In the genomic region with DNA sequence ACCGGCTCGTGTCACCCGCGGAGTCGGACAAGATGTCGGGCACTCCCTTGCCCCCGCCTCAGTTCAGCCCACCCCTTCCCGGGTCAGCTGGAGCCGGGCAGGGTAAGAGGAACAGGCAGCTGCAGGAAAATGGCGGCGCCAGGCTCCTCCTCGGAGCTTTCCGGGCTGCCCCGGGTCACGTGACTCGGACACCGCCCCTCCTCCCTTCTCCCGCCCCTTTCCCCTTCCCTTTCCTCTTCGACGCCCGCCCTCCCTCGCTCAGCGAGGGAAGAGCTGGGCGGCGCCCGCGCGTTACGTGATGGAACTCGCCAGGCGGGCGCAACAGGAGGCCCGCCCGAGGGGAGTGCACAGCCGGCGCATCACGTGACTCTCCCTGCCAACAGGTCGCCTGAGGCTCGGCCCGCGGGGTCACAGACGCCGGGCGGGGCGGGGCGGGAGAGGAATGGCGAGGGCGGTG, we compare ENCODE assay signal across 8 cellular contexts. TPM values are rescaled to one million over a fixed set of nuclear protein-coding genes. Genes with fewer than 3 reads are reported as not detected.
A peak's percentile ranks its signal among the peaks of the same experiment; 100 is the strongest.
DNase-seq lines count a peak whose midpoint lies in the region; TF ChIP-seq lines count a peak whose summit lies in the region.

A gene with protein sequence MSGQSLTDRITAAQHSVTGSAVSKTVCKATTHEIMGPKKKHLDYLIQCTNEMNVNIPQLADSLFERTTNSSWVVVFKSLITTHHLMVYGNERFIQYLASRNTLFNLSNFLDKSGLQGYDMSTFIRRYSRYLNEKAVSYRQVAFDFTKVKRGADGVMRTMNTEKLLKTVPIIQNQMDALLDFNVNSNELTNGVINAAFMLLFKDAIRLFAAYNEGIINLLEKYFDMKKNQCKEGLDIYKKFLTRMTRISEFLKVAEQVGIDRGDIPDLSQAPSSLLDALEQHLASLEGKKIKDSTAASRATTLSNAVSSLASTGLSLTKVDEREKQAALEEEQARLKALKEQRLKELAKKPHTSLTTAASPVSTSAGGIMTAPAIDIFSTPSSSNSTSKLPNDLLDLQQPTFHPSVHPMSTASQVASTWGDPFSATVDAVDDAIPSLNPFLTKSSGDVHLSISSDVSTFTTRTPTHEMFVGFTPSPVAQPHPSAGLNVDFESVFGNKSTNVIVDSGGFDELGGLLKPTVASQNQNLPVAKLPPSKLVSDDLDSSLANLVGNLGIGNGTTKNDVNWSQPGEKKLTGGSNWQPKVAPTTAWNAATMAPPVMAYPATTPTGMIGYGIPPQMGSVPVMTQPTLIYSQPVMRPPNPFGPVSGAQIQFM (minus strand): TSS at position 134 of the 457 bp plus-strand sequence. CDS start 304 bp downstream, outside the sequence.

- H3K27me3 ChIP-seq in effector memory CD4-positive, alpha-beta T cell (replicated peaks; ENCODE audit: control insufficient read depth, insufficient read depth, low read length, poor library complexity, severe bottlenecking): no peaks in the 10 kb centered on the region

- no peak for TF ChIP-seq CTCF in GM20000 (IDR thresholded peaks at IDR 0.05; ENCODE audit: extremely low read depth, missing control alignments)

- H3K36me3 ChIP-seq in effector memory CD4-positive, alpha-beta T cell (ENCODE audit: control insufficient read depth, insufficient read depth, low read length): no peaks in the 10 kb centered on the region

- H3K9me3 ChIP-seq in effector memory CD4-positive, alpha-beta T cell (ENCODE audit: control insufficient read depth, low read length): no peaks in the 10 kb centered on the region

- peaks cover 4% of the 10 kb centered on the region for H3K4me1 ChIP-seq in effector memory CD4-positive, alpha-beta T cell (ENCODE audit: control insufficient read depth, insufficient read depth, low read length, poor library complexity, severe bottlenecking)

- CTCF ChIA-PET in activated CD8-positive, alpha-beta memory T cell treated with anti-CD3 and anti-CD28 coated beads for 36 hours (lab: Charles Lee): interaction anchor here (0.7 to 2.4 kb wide), 9 partner anchors 21 to 147 kb away, joined by 3 to 10 read pairs (median 4); no protein-coding TSS in a partner anchor

- DNase-seq in CMK (ENCODE audit: low read depth): peak; percentile 99
- peak; percentile 96 for DNase-seq in GM20000 (ENCODE audit: low spot score)
- DNase-seq in HT-29 (ENCODE audit: low spot score): peak; percentile 100
- DNase-seq in NOMO-1 (lab: John Stamatoyannopoulos, UW; ENCODE audit: unreplicated experiment in 2 of 2): peak; percentile 97 to 99
- peak; percentile 92 to 96 (median 95) for DNase-seq in effector memory CD4-positive, alpha-beta T cell
- peak; percentile 99 for DNase-seq in medulla oblongata (ENCODE audit: extremely low spot score)
- DNase-seq in stimulated activated CD8-positive, alpha-beta memory T cell treated with anti-CD3 and anti-CD28 coated beads, Interleukin-12 subunit alpha, Interleukin-12 subunit beta, amount 100 ng/mL, for 1 hour (ENCODE audit: low read depth): peak; percentile 91

- peak within 1 kb of the TSS; percentile 88 for H3K27ac ChIP-seq in effector memory CD4-positive, alpha-beta T cell (ENCODE audit: insufficient read depth, low read length, poor library complexity, severe bottlenecking)

- H3K4me3 ChIP-seq in effector memory CD4-positive, alpha-beta T cell (ENCODE audit: insufficient read depth, low read depth, low read length, poor library complexity, severe bottlenecking): peak within 1 kb of the TSS; percentile 85

- POLR2A ChIA-PET in activated CD8-positive, alpha-beta memory T cell treated with anti-CD3 and anti-CD28 coated beads for 36 hours (lab: Charles Lee): interaction anchor here (0.6 to 2.5 kb wide), 11 partner anchors 23 to 218 kb away, joined by 3 to 8 read pairs (median 4); no protein-coding TSS in a partner anchor

RNA-seq across cellular contexts. Expression of the gene that starts here (rescaled TPM):
- 90.4 and 93.6 TPM in 2 replicates for total RNA-seq in HT-29 (2014; rRNA removed; shearing (Covaris generic))
- 10 to 100 TPM; 91.1 to 92.2 TPM for total RNA-seq in activated CD8-positive, alpha-beta memory T cell treated with anti-CD3 and anti-CD28 coated beads for 36 hours

Comparison
In these comparisons a context has a peak if more than half of its experiments do, and no peak if none do; other contexts are left out.
1. Peak in every context shown above with its lines: DNase-seq, H3K4me3 ChIP-seq and H3K27ac ChIP-seq.